ENCODE assay signal across 10 cellular contexts in genomic region chr6:45566882-45567281, GRCh38.
DNase-seq lines count a peak whose midpoint lies in the region; ATAC-seq and TF ChIP-seq lines count a peak whose summit lies in the region.
"Had no signal": no experiment of that assay in that cellular context is flagged by ENCODE, and none has a peak within 500 bp of the region (broad histone marks: within the 10 kb centered on the region; RNA-seq: fewer than 3 reads in every experiment).

No MANE protein-coding gene starts in this region.

- H3K4me1 ChIP-seq in cardiac muscle cell (ENCODE audit: low read depth), result peaks cover 4% of the 10 kb centered on the region
- peaks cover 0 to 18% of the 10 kb centered on the region in 2 donors for H3K4me1 ChIP-seq in right atrium auricular region

- no peak overlapping the region for H3K27ac ChIP-seq in cardiac muscle cell
- no peak overlapping the region for H3K27ac ChIP-seq in right atrium auricular region
- H3K27ac ChIP-seq: tibial artery had no signal

- ATAC-seq in GM18861 (IDR thresholded peaks at IDR 0.05; ENCODE audit: unreplicated experiment) (no peak), HG03354 (IDR thresholded peaks at IDR 0.05; ENCODE audit: poor library complexity, severe bottlenecking, unreplicated experiment) (no peak)

- no peaks in the 10 kb centered on the region for H3K36me3 ChIP-seq in cardiac muscle cell
- H3K36me3 ChIP-seq in right atrium auricular region, result no peaks in the 10 kb centered on the region
- H3K36me3 ChIP-seq in kidney epithelial cell (ENCODE audit: control insufficient read depth, insufficient read depth, low read length), result no peaks in the 10 kb centered on the region
- H3K36me3 ChIP-seq: tibial artery had no signal

- H3K9me3 ChIP-seq in cardiac muscle cell (ENCODE audit: low read depth) (no peaks in the 10 kb centered on the region), right atrium auricular region (no peaks in the 10 kb centered on the region)
- H3K9me3 ChIP-seq: tibial artery had no signal

- no peak for TF ChIP-seq CTCF in cardiac muscle cell (IDR thresholded peaks at IDR 0.05; ENCODE audit: low read depth, low read length)
- no peak for TF ChIP-seq CTCF in right atrium auricular region (IDR thresholded peaks at IDR 0.05)
- no peak for TF ChIP-seq CTCF in astrocyte of the cerebellum (IDR thresholded peaks at IDR 0.05; ENCODE audit: low read depth, low read length, missing control alignments)
- TF ChIP-seq CTCF in kidney epithelial cell (IDR thresholded peaks at IDR 0.05; ENCODE audit: insufficient read depth, low read length, poor library complexity, severe bottlenecking), result no peak

- in situ Hi-C loops in astrocyte of the cerebellum (cut with HindIII; ENCODE audit: low sequenced_read_pairs), result no loop called here
- in situ Hi-C loops in KBM-7 (cut with MboI; ENCODE audit: low pct_unique_long_range_greater_than_20kb, low sequenced_read_pairs), result no loop called here

- H3K27me3 ChIP-seq in cardiac muscle cell (no peaks in the 10 kb centered on the region), right atrium auricular region (no peaks in the 10 kb centered on the region), kidney epithelial cell (ENCODE audit: control insufficient read depth, insufficient read depth, low read length) (no peaks in the 10 kb centered on the region)
- H3K27me3 ChIP-seq: tibial artery had no signal

- DNase-seq in cardiac muscle cell (ENCODE audit: low read depth in 1 of 2, low spot score in 1 of 2) (peak; percentile 46 to 51), right atrium auricular region (ENCODE audit: low spot score) (no peak), astrocyte of the cerebellum (ENCODE audit: low read depth) (peak; percentile 42), kidney epithelial cell (ENCODE audit: low read depth) (peak; percentile 81), KBM-7 (no peak), NCI-H146 (lab: John Stamatoyannopoulos, UW) (no peak)
- DNase-seq: MM.1S, tibial artery had no signal

- no peak overlapping the region for H3K4me3 ChIP-seq in cardiac muscle cell
- no peak overlapping the region for H3K4me3 ChIP-seq in right atrium auricular region
- H3K4me3 ChIP-seq in astrocyte of the cerebellum (ENCODE audit: low read depth, low read length), result no peak overlapping the region
- H3K4me3 ChIP-seq in kidney epithelial cell (ENCODE audit: low read depth, low read length), result no peak overlapping the region
- H3K4me3 ChIP-seq: tibial artery had no signal

Comparison
In these comparisons a context has a peak if more than half of its experiments do, and no peak if none do; other contexts are left out.
1. DNase-seq: peak in cardiac muscle cell (2 of 2), astrocyte of the cerebellum (single experiment) and kidney epithelial cell (single experiment); none in right atrium auricular region (single experiment), KBM-7 (single experiment) and NCI-H146 (single experiment).